ENCODE assay signal across 19 cellular contexts in the genomic region with DNA sequence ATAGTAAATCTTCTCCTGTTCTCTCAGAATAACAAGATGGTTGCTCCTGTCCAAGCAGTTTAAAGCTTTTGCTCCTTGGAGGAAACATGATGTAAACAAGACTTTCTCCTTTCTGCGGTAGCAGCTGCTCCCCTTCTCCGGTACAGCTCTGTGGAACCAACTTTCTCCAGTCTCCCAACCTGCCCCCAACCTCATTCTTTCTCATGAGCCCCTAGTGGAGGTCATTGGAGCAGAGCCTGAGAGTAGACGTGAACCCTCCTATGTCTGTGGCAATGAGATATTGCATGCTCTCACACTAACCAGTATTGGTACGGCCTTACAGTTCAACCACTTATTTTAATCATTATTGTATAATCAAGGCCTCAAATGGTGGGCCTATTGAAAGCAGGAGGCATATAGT.
DNase-seq lines count a peak whose midpoint lies in the region; ATAC-seq and TF ChIP-seq lines count a peak whose summit lies in the region.
"Had no signal": no experiment of that assay in that cellular context is flagged by ENCODE, and none has a peak within 500 bp of the region (broad histone marks: within the 10 kb centered on the region; RNA-seq: fewer than 3 reads in every experiment).

No MANE protein-coding gene starts in this region.

- no peak overlapping the region for H3K9ac ChIP-seq in SU-DHL-6 (ENCODE audit: low read length)
- no peak overlapping the region for H3K9ac ChIP-seq in endodermal cell (ENCODE audit: extremely low read depth, low read length, poor library complexity, severe bottlenecking)

- 95% methylated on average over 4 of the region's 4 CpGs; no CpG with 5 or more reads in 1 of the 2 experiments for WGBS in endodermal cell (ENCODE audit: insufficient coverage in 1 of 2, insufficient read length in 1 of 2), 2 experiments
- 68 to 85% methylated on average over 3 to 4 of the region's 4 CpGs for WGBS in gastroesophageal sphincter (ENCODE audit: low coverage in 1 of 2), 2 donors

- no peaks in the 10 kb centered on the region for H3K79me2 ChIP-seq in SU-DHL-6 (ENCODE audit: insufficient read depth, low read length)

- H3K4me1 Mint-ChIP-seq in endodermal cell = no peaks in the 10 kb centered on the region
- H3K4me1 Mint-ChIP-seq: CD4-positive, CD25-positive, alpha-beta regulatory T cell; CD8-positive, alpha-beta memory T cell had no signal

- TF ChIP-seq EP300 in gastroesophageal sphincter (IDR thresholded peaks at IDR 0.05) = no peak

- H3K27me3 ChIP-seq in SU-DHL-6 (ENCODE audit: low read length) = no peaks in the 10 kb centered on the region
- no peaks in the 10 kb centered on the region for H3K27me3 ChIP-seq in endodermal cell (ENCODE audit: control insufficient read depth, insufficient read depth, low read length, poor library complexity, severe bottlenecking)
- H3K27me3 ChIP-seq in gastroesophageal sphincter = no peaks in the 10 kb centered on the region
- H3K27me3 ChIP-seq: BE2C had no signal

- no peak overlapping the region for H3K27ac ChIP-seq in SU-DHL-6 (ENCODE audit: low read depth, low read length)
- no peak overlapping the region for H3K27ac ChIP-seq in endodermal cell (ENCODE audit: low read depth, low read length)
- no peak overlapping the region for H3K27ac ChIP-seq in gastroesophageal sphincter
- H3K27ac ChIP-seq: HL-60 had no signal

- H3K27me3 Mint-ChIP-seq in endodermal cell (ENCODE audit: insufficient read depth) = no peaks in the 10 kb centered on the region
- H3K27me3 Mint-ChIP-seq: CD4-positive, CD25-positive, alpha-beta regulatory T cell; CD8-positive, alpha-beta memory T cell had no signal

- TF ChIP-seq POLR2A in gastroesophageal sphincter (IDR thresholded peaks at IDR 0.05) = no peak

- no peak overlapping the region for H3K27ac Mint-ChIP-seq in endodermal cell
- H3K27ac Mint-ChIP-seq: CD4-positive, CD25-positive, alpha-beta regulatory T cell; CD8-positive, alpha-beta memory T cell had no signal

- no peaks in the 10 kb centered on the region for H3F3A ChIP-seq in SU-DHL-6 (ENCODE audit: insufficient read depth)

- no peaks in the 10 kb centered on the region for H3K36me3 ChIP-seq in SU-DHL-6 (ENCODE audit: low read length)
- H3K36me3 ChIP-seq in endodermal cell (ENCODE audit: control insufficient read depth, insufficient read depth, low read length) = no peaks in the 10 kb centered on the region
- H3K36me3 ChIP-seq in gastroesophageal sphincter = no peaks in the 10 kb centered on the region
- H3K36me3 ChIP-seq: BE2C had no signal

- ATAC-seq in gastroesophageal sphincter = no peak

- H3K36me3 Mint-ChIP-seq in endodermal cell (ENCODE audit: low read depth) = no peaks in the 10 kb centered on the region
- H3K36me3 Mint-ChIP-seq: CD4-positive, CD25-positive, alpha-beta regulatory T cell; CD8-positive, alpha-beta memory T cell had no signal

- TF ChIP-seq CTCF in SU-DHL-6 (IDR thresholded peaks at IDR 0.05; ENCODE audit: insufficient read depth, low read length, poor library complexity, severe bottlenecking) = no peak
- TF ChIP-seq CTCF in endodermal cell (conservative IDR thresholded peaks at IDR 0.05) = peak; percentile 58
- TF ChIP-seq CTCF in gastroesophageal sphincter (IDR thresholded peaks at IDR 0.05) = no peak

- no peak overlapping the region for H3K4me3 Mint-ChIP-seq in endodermal cell
- H3K4me3 Mint-ChIP-seq: CD8-positive, alpha-beta memory T cell had no signal

- no peak overlapping the region for H3K4me2 ChIP-seq in SU-DHL-6 (ENCODE audit: low read depth, low read length, poor library complexity, severe bottlenecking)

- H3K4me3 ChIP-seq in SU-DHL-6 (ENCODE audit: insufficient read depth, low read length, poor library complexity, severe bottlenecking) = no peak overlapping the region
- H3K4me3 ChIP-seq in endodermal cell (ENCODE audit: low read length) = no peak overlapping the region
- no peak overlapping the region for H3K4me3 ChIP-seq in gastroesophageal sphincter

- H3K9me3 Mint-ChIP-seq in endodermal cell = peaks cover 9% of the 10 kb centered on the region

- DNase-seq in endodermal cell = peak; percentile 65
- peak; percentile 6 for DNase-seq in iPS-NIHi7 (ENCODE audit: extremely low spot score)
- DNase-seq in HT-29 (ENCODE audit: low spot score) = no peak
- no peak for DNase-seq in NCI-H1417 treated with DMSO at 0.1 percent for 48 hours (lab: John Stamatoyannopoulos, UW)
- DNase-seq in NCI-H226 = no peak
- DNase-seq: ACHN; BE2C; C1 segment of cervical spinal cord; CD4-positive, CD25-positive, alpha-beta regulatory T cell; CD8-positive, alpha-beta memory T cell; COR-L47; DMS 273 treated with DMSO at 0.1 percent for 48 hours; GOT3; HCEC 1CT; IMR-90; KBM-7 had no signal

- H4K20me1 ChIP-seq in SU-DHL-6 (ENCODE audit: low read depth, low read length) = no peaks in the 10 kb centered on the region

- peaks cover 4% of the 10 kb centered on the region; the same call in 1 of the 2 replicates for H3K9me3 ChIP-seq in SU-DHL-6 (ENCODE audit: insufficient read depth, low read length)
- H3K9me3 ChIP-seq in endodermal cell (ENCODE audit: control insufficient read depth, low read length) = peaks cover 2% of the 10 kb centered on the region
- no peaks in the 10 kb centered on the region for H3K9me3 ChIP-seq in gastroesophageal sphincter
- H3K9me3 ChIP-seq: BE2C had no signal

- no peaks in the 10 kb centered on the region for H3K9me2 ChIP-seq in SU-DHL-6 (replicated peaks; ENCODE audit: insufficient read depth, low read length)

- H2AFZ ChIP-seq in SU-DHL-6 (ENCODE audit: low read depth, low read length, severe bottlenecking) = peak overlapping the region; percentile 16

- H3K4me1 ChIP-seq in endodermal cell (ENCODE audit: control insufficient read depth, insufficient read depth, low read length) (no peaks in the 10 kb centered on the region), gastroesophageal sphincter (no peaks in the 10 kb centered on the region)
- H3K4me1 ChIP-seq: BE2C had no signal

Comparison
In these comparisons a context has a peak if more than half of its experiments do, and no peak if none do; other contexts are left out.
1. DNase-seq: peak in endodermal cell (single experiment) and iPS-NIHi7 (single experiment); none in HT-29 (single experiment), NCI-H1417 treated with DMSO at 0.1 percent for 48 hours (single experiment) and NCI-H226 (single experiment).